Comparison of ENCODE assay signal across 1 cellular context in genomic region chr20:54339093-54339492, GRCh38.
TF ChIP-seq lines count a peak whose summit lies in the region.

No MANE protein-coding gene starts in this region.

TF ChIP-seq in GM23338, 12 proteins besides CTCF, POLR2A, EP300 and RAD21 (continued from another document):
- no peak for TF ChIP-seq ZNF331 (CRISPR knock-in tag; IDR thresholded peaks at IDR 0.05; ENCODE audit: low read depth)
- TF ChIP-seq STAT1 (IDR thresholded peaks at IDR 0.05; ENCODE audit: unreplicated experiment): no peak
- TF ChIP-seq POLR2AphosphoS5 (IDR thresholded peaks at IDR 0.05; ENCODE audit: low read depth): no peak
- no peak for TF ChIP-seq REST (IDR thresholded peaks at IDR 0.05; ENCODE audit: unreplicated experiment)
- no peak for TF ChIP-seq ZNF114 (CRISPR knock-in tag; IDR thresholded peaks at IDR 0.05)
- no peak for TF ChIP-seq JUNB (IDR thresholded peaks at IDR 0.05; ENCODE audit: unreplicated experiment)
- no peak for TF ChIP-seq EZH2 (IDR thresholded peaks at IDR 0.05; ENCODE audit: low read depth, unreplicated experiment)
- no peak for TF ChIP-seq EZH2phosphoT487 (IDR thresholded peaks at IDR 0.05; ENCODE audit: unreplicated experiment)
- TF ChIP-seq NANOG (IDR thresholded peaks at IDR 0.05; ENCODE audit: borderline replicate concordance): no peak
- no peak for TF ChIP-seq CREB1 (CRISPR knock-in tag; IDR thresholded peaks at IDR 0.05; ENCODE audit: low read depth)
